ENCODE assay signal across 9 cellular contexts in genomic region chr5:139651863-139652787, GRCh38. TPM values are rescaled to one million over a fixed set of nuclear protein-coding genes. Genes with fewer than 3 reads are reported as not detected.
A peak's percentile ranks its signal among the peaks of the same experiment; 100 is the strongest.
DNase-seq lines count a peak whose midpoint lies in the region; ATAC-seq, FAIRE-seq and TF ChIP-seq lines count a peak whose summit lies in the region.
"Had no signal": no experiment of that assay in that cellular context is flagged by ENCODE, and none has a peak within 500 bp of the region (broad histone marks: within the 10 kb centered on the region; RNA-seq: fewer than 3 reads in every experiment).

No MANE protein-coding gene starts in this region.

- H3K27ac ChIP-seq in CD4-positive, CD25-positive, alpha-beta regulatory T cell (ENCODE audit: insufficient read depth, low read length, poor library complexity, severe bottlenecking): no peak overlapping the region
- H3K27ac ChIP-seq in SK-N-SH (ENCODE audit: low read depth in 2 of 2, low read length in 1 of 2): peak overlapping the region; percentile 78 to 96
- no peak overlapping the region for H3K27ac ChIP-seq in K562 (ENCODE audit: extremely low read depth, low read depth, low read length)
- peak overlapping the region; percentile 78 for H3K27ac ChIP-seq in rectal smooth muscle tissue (ENCODE audit: low read depth, low read length)

- H3K79me2 ChIP-seq in SK-N-SH (ENCODE audit: insufficient read depth) (peaks cover 94% of the 10 kb centered on the region), K562 (ENCODE audit: control insufficient read depth, insufficient read depth, low read length) (peaks cover 95% of the 10 kb centered on the region)

- H3K4me2 ChIP-seq in SK-N-SH (peak overlapping the region; percentile 98), K562 (ENCODE audit: insufficient read depth, low read length) (peak overlapping the region; percentile 79)

- H3K27me3 Mint-ChIP-seq in CD4-positive, CD25-positive, alpha-beta regulatory T cell: peaks cover 46% of the 10 kb centered on the region

- TF ChIP-seq RAD21 in SK-N-SH (IDR thresholded peaks at IDR 0.05; ENCODE audit: low read length) (no peak), K562 (CRISPR knock-in tag; conservative IDR thresholded peaks at IDR 0.05 in 1 of 2, IDR thresholded peaks at IDR 0.05 in 1 of 2) (no peak)

- H3K4me3 ChIP-seq in CD4-positive, CD25-positive, alpha-beta regulatory T cell (ENCODE audit: low read depth, low read length): no peak overlapping the region
- peak overlapping the region; percentile 19 to 91; a peak in 3 of 4 replicates for H3K4me3 ChIP-seq in SK-N-SH (ENCODE audit: low read depth in 2 of 2, low read length in 1 of 2)
- peak overlapping the region; percentile 90; the same call in 1 of the 2 replicates for H3K4me3 ChIP-seq in K562
- H3K4me3 ChIP-seq in rectal smooth muscle tissue (ENCODE audit: low read length): peak overlapping the region; percentile 35

- no TSS peak for BruUV-seq in K562 (replicated peaks; lab: Mats Ljungman, UMichigan)

- H3K9ac ChIP-seq in SK-N-SH (peak overlapping the region; percentile 65; the same call in 1 of the 2 replicates), K562 (ENCODE audit: insufficient read depth in 1 of 2, low read depth in 2 of 2, low read length in 2 of 2) (peak overlapping the region; percentile 28 to 39; a peak in 3 of 4 replicates), rectal smooth muscle tissue (ENCODE audit: low read length) (no peak overlapping the region)

- peaks cover 45% of the 10 kb centered on the region for H3F3A ChIP-seq in SK-N-SH (replicated peaks; ENCODE audit: insufficient read depth)

- H3K4me1 Mint-ChIP-seq in CD4-positive, CD25-positive, alpha-beta regulatory T cell: peaks cover 6 to 57% (median 21%) of the 10 kb centered on the region in 4 donors

- TF ChIP-seq POLR2A in K562 (conservative IDR thresholded peaks at IDR 0.05): no peak

- no peak overlapping the region for H2AFZ ChIP-seq in SK-N-SH (ENCODE audit: low read depth)
- H2AFZ ChIP-seq in K562 (ENCODE audit: low read depth, low read length): no peak overlapping the region

- POLR2A ChIA-PET in SK-N-SH (lab: Yijun Ruan, JAX) (interaction anchor here (0.7 to 6.9 kb wide), 5 partner anchors 9 to 57 kb away, joined by 4 to 130 read pairs (median 8); no protein-coding TSS in a partner anchor), K562 (lab: Yijun Ruan, JAX) (interaction anchor here (0.6 to 2.8 kb wide), 13 partner anchors 9 to 463 kb away, joined by 3 to 13 read pairs (median 3); no protein-coding TSS in a partner anchor)

- H3K9me3 ChIP-seq in CD4-positive, CD25-positive, alpha-beta regulatory T cell (ENCODE audit: control insufficient read depth in 2 of 2, low read length in 2 of 2): no peaks in the 10 kb centered on the region
- no peaks in the 10 kb centered on the region for H3K9me3 ChIP-seq in SK-N-SH
- H3K9me3 ChIP-seq in K562 (replicated peaks; ENCODE audit: control insufficient read depth, insufficient read depth, low read depth, low read length): no peaks in the 10 kb centered on the region

- H3K36me3 Mint-ChIP-seq in CD4-positive, CD25-positive, alpha-beta regulatory T cell: peaks cover under 1% of the 10 kb centered on the region

- FAIRE-seq in K562 (lab: Jason Lieb, UNC) (peak; percentile 78), D721Med (lab: Jason Lieb, UNC) (no peak)

- ATAC-seq in CD4-positive, CD25-positive, alpha-beta regulatory T cell (ENCODE audit: low read depth in 2 of 2): peak; percentile 40 to 41
- ATAC-seq in GM19397 (IDR thresholded peaks at IDR 0.05; ENCODE audit: unreplicated experiment) (peak; percentile 29), HG03457 (IDR thresholded peaks at IDR 0.05; ENCODE audit: unreplicated experiment) (peak; percentile 39), K562 (peak; percentile 40)

- H3K9me1 ChIP-seq in K562 (ENCODE audit: control insufficient read depth, insufficient read depth, low read length): peaks cover 17% of the 10 kb centered on the region

- peak; percentile 51 to 76 (median 59) for DNase-seq in CD4-positive, CD25-positive, alpha-beta regulatory T cell
- DNase-seq in SK-N-SH: peak; percentile 89
- peak; percentile 85 to 89 (median 86) for DNase-seq in K562 (ENCODE audit: extremely low read depth in 1 of 4, low spot score in 3 of 4)
- DNase-seq in hippocampal formation (lab: John Stamatoyannopoulos, UW): peak; percentile 85 to 90
- DNase-seq in D721Med (ENCODE audit: insufficient read length, low spot score): no peak

- peak overlapping the region in 1 of 3 donors; percentile 23 for H3K27ac Mint-ChIP-seq in CD4-positive, CD25-positive, alpha-beta regulatory T cell
- H3K27ac Mint-ChIP-seq: T-helper 1 cell treated with Interleukin-12 subunit alpha and Interleukin-12 subunit beta and Interleukin-4 antibody, amounts not matched to agents 30 μg/mL and 1 μg/mL, for 36 hours had no signal

- H4K20me1 ChIP-seq in SK-N-SH (ENCODE audit: insufficient read depth) (peaks cover 48% of the 10 kb centered on the region), K562 (replicated peaks; ENCODE audit: control insufficient read depth, insufficient read depth, low read length) (peaks cover 54% of the 10 kb centered on the region)

- WGBS in SK-N-SH (ENCODE audit: low lambda C conversion rate): under 1% methylated on average over 23 of the region's 23 CpGs
- WGBS in K562 (ENCODE audit: insufficient coverage, low coverage, missing lambda C conversion rate): 2% methylated on average over 23 of the region's 23 CpGs

- intact Hi-C loops in K562 (cut with micrococcal nuclease): no loop called here

- H3K9me3 Mint-ChIP-seq in CD4-positive, CD25-positive, alpha-beta regulatory T cell: no peaks in the 10 kb centered on the region
- H3K9me3 Mint-ChIP-seq: T-helper 1 cell treated with Interleukin-12 subunit alpha and Interleukin-12 subunit beta and Interleukin-4 antibody, amounts not matched to agents 30 μg/mL and 1 μg/mL, for 36 hours had no signal

- H3K9me2 ChIP-seq in SK-N-SH: no peaks in the 10 kb centered on the region

- no peaks in the 10 kb centered on the region for H3K36me3 ChIP-seq in CD4-positive, CD25-positive, alpha-beta regulatory T cell (ENCODE audit: control insufficient read depth, insufficient read depth, low read length)
- H3K36me3 ChIP-seq in SK-N-SH (replicated peaks in 1 of 2; ENCODE audit: control insufficient read depth in 1 of 2, insufficient read depth in 2 of 2, low read length in 1 of 2) (peaks cover 0 to 4% of the 10 kb centered on the region in 2 experiments), K562 (ENCODE audit: control insufficient read depth, insufficient read depth, low read length) (peaks cover 30% of the 10 kb centered on the region; the same call in 2 of the 3 replicates), rectal smooth muscle tissue (ENCODE audit: control insufficient read depth, insufficient read depth, low read length) (no peaks in the 10 kb centered on the region)

- peaks cover 10% of the 10 kb centered on the region for H3K27me3 ChIP-seq in CD4-positive, CD25-positive, alpha-beta regulatory T cell (ENCODE audit: control insufficient read depth, insufficient read depth, low read length)
- H3K27me3 ChIP-seq in SK-N-SH (ENCODE audit: insufficient read depth) (no peaks in the 10 kb centered on the region), K562 (ENCODE audit: control insufficient read depth in 2 of 2, insufficient read depth in 2 of 2, low read length in 2 of 2) (no peaks in the 10 kb centered on the region), rectal smooth muscle tissue (ENCODE audit: control insufficient read depth, insufficient read depth, low read length) (no peaks in the 10 kb centered on the region)

- TF ChIP-seq EP300 in SK-N-SH (IDR thresholded peaks at IDR 0.05; ENCODE audit: borderline replicate concordance in 1 of 2, low read depth in 1 of 2, low read length in 1 of 2) (0 out of 4 replicates have a peak, but pooled peaks of 1 of the 2 experiments have one; percentile 10), K562 (IDR thresholded peaks at IDR 0.05; ENCODE audit: low read length) (no peak)

- peaks cover 45% of the 10 kb centered on the region for H3K4me1 ChIP-seq in CD4-positive, CD25-positive, alpha-beta regulatory T cell (ENCODE audit: control insufficient read depth, insufficient read depth, low read length, poor library complexity, severe bottlenecking)
- H3K4me1 ChIP-seq in SK-N-SH (ENCODE audit: control insufficient read depth in 1 of 2, insufficient read depth in 2 of 2, low read depth in 1 of 2, low read length in 1 of 2) (peaks cover 54 to 66% of the 10 kb centered on the region in 2 experiments), K562 (replicated peaks in 1 of 2; ENCODE audit: control insufficient read depth in 2 of 2, insufficient read depth in 2 of 2, low read length in 2 of 2) (peaks cover 58 to 81% of the 10 kb centered on the region in 2 experiments), rectal smooth muscle tissue (ENCODE audit: control insufficient read depth, insufficient read depth, low read length) (peaks cover 41% of the 10 kb centered on the region)

- TF ChIP-seq CTCF in SK-N-SH (IDR thresholded peaks at IDR 0.05) (no peak), K562 (IDR thresholded peaks at IDR 0.05 in 2 of 3, conservative IDR thresholded peaks at IDR 0.05 in 1 of 3; ENCODE audit: insufficient read depth in 2 of 3, low read depth in 1 of 3, low read length in 3 of 3) (no peak), D721Med (IDR thresholded peaks at IDR 0.05; ENCODE audit: insufficient read depth, missing control alignments) (no peak)

- peak overlapping the region; percentile 13 to 57 (median 38) for H3K4me3 Mint-ChIP-seq in CD4-positive, CD25-positive, alpha-beta regulatory T cell
- H3K4me3 Mint-ChIP-seq: T-helper 1 cell treated with Interleukin-12 subunit alpha and Interleukin-12 subunit beta and Interleukin-4 antibody, amounts not matched to agents 30 μg/mL and 1 μg/mL, for 36 hours had no signal

- CTCF ChIA-PET in SK-N-SH (lab: Yijun Ruan, JAX): interaction anchor here (1.4 to 20.6 kb wide), 10 partner anchors 8 to 115 kb away, joined by 5 to 238 read pairs (median 16); no protein-coding TSS in a partner anchor
- CTCF ChIA-PET in K562 (lab: Yijun Ruan, JAX; ENCODE audit: low intra/inter-chr PET ratio): no interaction called here

- in situ Hi-C loops in K562 (cut with MboI): no loop called here

RNA-seq across cellular contexts. Expression of gene CXXC5, which starts 4.0 kb away (rescaled TPM):
- total RNA-seq in CD4-positive, CD25-positive, alpha-beta regulatory T cell: 4.6 TPM
- polyA plus RNA-seq in CD4-positive, CD25-positive, alpha-beta regulatory T cell: 10 to 100 TPM in 1 of 4 donors, 1 to 10 TPM in 3; 7.2 to 12.7 (median 8.4) TPM
- polyA plus RNA-seq in SK-N-SH (2012; rRNA removed) (47.4 and 52.9 TPM in 2 replicates), K562 (2011; rRNA removed) (44.8 and 51.8 TPM in 2 replicates), K562 (2014; fragmentation: Illumina TruSeq; extraction: Trizol) (45.8 and 61.2 TPM in 2 replicates), K562 (2014; fragmentation: Nextera tagmentation; extraction: Ambion mirVana) (1 to 10 TPM; 1.9 to 4.6 TPM), K562 (2014; rRNA removed) (63.8 and 67.0 TPM in 2 replicates)
- polyA plus RNA-seq in SK-N-SH (2012; cell fraction: cytosol; rRNA removed): 32.6 and 46.5 TPM in 2 replicates
- 35.1 and 38.6 TPM in 2 replicates for polyA plus RNA-seq in SK-N-SH (2012; cell fraction: nucleus; rRNA removed)
- 44.6 and 81.0 TPM in 2 replicates for total RNA-seq in K562 (2011; cell fraction: chromatin; rRNA removed; ENCODE audit: low replicate concordance)
- total RNA-seq in K562 (2011; cell fraction: nucleolus; rRNA removed): 52.9 TPM in 2 replicates
- total RNA-seq in K562 (2011; cell fraction: nucleoplasm; rRNA removed): 37.8 and 55.7 TPM in 2 replicates
- total RNA-seq in K562 (2014; rRNA removed) (121 and 123 TPM in 2 replicates), K562 (2014; rRNA removed; fragmentation: Illumina TruSeq; extraction: Trizol) (24.1 and 25.8 TPM in 2 replicates), K562 (2015; rRNA removed; fragmentation: Illumina TruSeq; extraction: Trizol) (40.6 and 45.1 TPM in 2 replicates), K562 (2021) (79.3 and 87.8 TPM in 2 replicates)
- 47.3 and 134 TPM in 2 replicates for polyA plus RNA-seq in K562 (2011; cell fraction: cytosol; rRNA removed)
- 34.3 and 47.7 TPM in 2 replicates for polyA plus RNA-seq in K562 (2011; cell fraction: nucleus; rRNA removed)
- 63.1 and 65.7 TPM in 2 replicates for polyA plus RNA-seq in K562 (2012)
- 27.1 and 39.4 TPM in 2 replicates for polyA minus RNA-seq in K562 (2011; rRNA and poly(A)+ RNA removed)
- polyA minus RNA-seq in K562 (2011; cell fraction: cytosol; rRNA and poly(A)+ RNA removed): 47.5 and 54.4 TPM in 2 replicates
- 29.4 and 36.8 TPM in 2 replicates for polyA minus RNA-seq in K562 (2011; cell fraction: nucleus; rRNA and poly(A)+ RNA removed)

Comparison
In these comparisons a context has a peak if more than half of its experiments do, and no peak if none do; other contexts are left out.
1. H3K27ac ChIP-seq: peak in SK-N-SH (2 of 2) and rectal smooth muscle tissue (single experiment); none in CD4-positive, CD25-positive, alpha-beta regulatory T cell (single experiment) and K562 (single experiment).
2. Peak in every context shown above with its lines, with median percentiles within 50 percentile points of each other: ATAC-seq.